ENCODE assay signal across 10 cellular contexts in genomic region chr6:32148289-32148688, GRCh38. TPM values are rescaled to one million over a fixed set of nuclear protein-coding genes. Genes with fewer than 3 reads are reported as not detected.
DNase-seq lines count a peak whose midpoint lies in the region; ATAC-seq and TF ChIP-seq lines count a peak whose summit lies in the region.
"Had no signal": no experiment of that assay in that cellular context is flagged by ENCODE, and none has a peak within 500 bp of the region (broad histone marks: within the 10 kb centered on the region; RNA-seq: fewer than 3 reads in every experiment).

No MANE protein-coding gene starts in this region.

- H3K4me1 ChIP-seq in CD8-positive, alpha-beta T cell (ENCODE audit: insufficient read depth, low read length): peaks cover 30% of the 10 kb centered on the region
- H3K4me1 ChIP-seq in RWPE2 (ENCODE audit: insufficient read depth, poor library complexity, severe bottlenecking) (peaks cover 6% of the 10 kb centered on the region), neutrophil (ENCODE audit: control insufficient read depth in 1 of 2, insufficient read depth in 1 of 2, low read depth in 1 of 2, low read length in 1 of 2) (peaks cover 10% of the 10 kb centered on the region in 2 experiments)

- POLR2A ChIA-PET in CD8-positive, alpha-beta T cell (lab: Charles Lee): interaction anchor here (1.4 kb wide), 1 partner anchor 18 kb away, joined by 7 read pairs; the partner anchor contains the start of gene FKBPL

- no peaks in the 10 kb centered on the region for H3K9me3 Mint-ChIP-seq in CD8-positive, alpha-beta T cell
- no peaks in the 10 kb centered on the region for H3K9me3 Mint-ChIP-seq in endothelial cell (ENCODE audit: unreplicated experiment)

- ATAC-seq in CD8-positive, alpha-beta T cell: no peak
- peak; percentile 9; the same call in 1 of the 3 replicates for ATAC-seq in RWPE2 (ENCODE audit: low read depth)

- no peak overlapping the region for H3K27ac Mint-ChIP-seq in CD8-positive, alpha-beta T cell
- H3K27ac Mint-ChIP-seq in endothelial cell (ENCODE audit: unreplicated experiment): no peak overlapping the region
- H3K27ac Mint-ChIP-seq: progenitor cell of endocrine pancreas had no signal

- intact Hi-C loops in CD8-positive, alpha-beta T cell (cut with DNase I, micrococcal nuclease): loop anchor here (1.0 to 10.0 kb wide), 2 partner anchors 18 to 97 kb away; partner anchors contain the start of gene FKBPL (in 1 of the 2)

- no peaks in the 10 kb centered on the region for H3K27me3 ChIP-seq in CD8-positive, alpha-beta T cell (ENCODE audit: insufficient read depth, low read length)
- H3K27me3 ChIP-seq in RWPE2 (ENCODE audit: insufficient read depth, poor library complexity, severe bottlenecking): no peaks in the 10 kb centered on the region
- peaks cover 75% of the 10 kb centered on the region for H3K27me3 ChIP-seq in neutrophil

- H3K36me3 ChIP-seq in CD8-positive, alpha-beta T cell (ENCODE audit: insufficient read depth, low read length): no peaks in the 10 kb centered on the region
- no peaks in the 10 kb centered on the region for H3K36me3 ChIP-seq in RWPE2 (ENCODE audit: low read depth)
- H3K36me3 ChIP-seq in neutrophil: no peaks in the 10 kb centered on the region

- no peak overlapping the region for H3K27ac ChIP-seq in CD8-positive, alpha-beta T cell (ENCODE audit: low read depth, low read length)
- H3K27ac ChIP-seq in RWPE2 (ENCODE audit: poor library complexity, severe bottlenecking): no peak overlapping the region
- H3K27ac ChIP-seq in neutrophil: no peak overlapping the region

- H3K36me3 Mint-ChIP-seq in CD8-positive, alpha-beta T cell: no peaks in the 10 kb centered on the region
- H3K36me3 Mint-ChIP-seq in endothelial cell (ENCODE audit: low read depth, unreplicated experiment): peaks cover 7% of the 10 kb centered on the region

- peaks cover 19% of the 10 kb centered on the region for H3K27me3 Mint-ChIP-seq in CD8-positive, alpha-beta T cell (ENCODE audit: low read depth)
- peaks cover 23% of the 10 kb centered on the region for H3K27me3 Mint-ChIP-seq in endothelial cell (ENCODE audit: unreplicated experiment)

- CTCF ChIA-PET in CD8-positive, alpha-beta T cell (lab: Charles Lee): interaction anchor here (0.7 to 1.2 kb wide), 2 partner anchors 16 to 81 kb away, joined by 3 to 4 read pairs; partner anchors contain the start of gene EGFL8

- DNase-seq in CD8-positive, alpha-beta T cell: no peak
- DNase-seq in RWPE2 (ENCODE audit: low spot score) (no peak), endothelial cell (ENCODE audit: low spot score) (no peak), NCI-H510A (lab: John Stamatoyannopoulos, UW) (no peak), germinal center (ENCODE audit: low spot score) (no peak), OCI-M1 (lab: John Stamatoyannopoulos, UW) (no peak), epidermal melanocyte (ENCODE audit: insufficient read length, low spot score) (no peak)
- DNase-seq: NCI-H1092 treated with DMSO at 0.1 percent for 48 hours had no signal

- H3K9me3 ChIP-seq in CD8-positive, alpha-beta T cell (ENCODE audit: low read length): no peaks in the 10 kb centered on the region
- H3K9me3 ChIP-seq in RWPE2 (ENCODE audit: severe bottlenecking) (no peaks in the 10 kb centered on the region), neutrophil (no peaks in the 10 kb centered on the region)

- H3K4me3 ChIP-seq in CD8-positive, alpha-beta T cell (ENCODE audit: low read depth, low read length): no peak overlapping the region
- H3K4me3 ChIP-seq in RWPE2 (ENCODE audit: severe bottlenecking): peak overlapping the region; percentile 20
- peak overlapping the region; percentile 40 to 46 for H3K4me3 ChIP-seq in neutrophil (ENCODE audit: low read depth in 1 of 2, low read length in 1 of 2)

- H3K4me3 Mint-ChIP-seq in CD8-positive, alpha-beta T cell: peak overlapping the region; percentile 84
- H3K4me3 Mint-ChIP-seq in endothelial cell (ENCODE audit: unreplicated experiment): peak overlapping the region; percentile 82

- no peak for TF ChIP-seq CTCF in CD8-positive, alpha-beta T cell (IDR thresholded peaks at IDR 0.05)
- TF ChIP-seq CTCF in RWPE2 (IDR thresholded peaks at IDR 0.05; ENCODE audit: poor library complexity, severe bottlenecking) (no peak), endothelial cell (IDR thresholded peaks at IDR 0.05; ENCODE audit: unreplicated experiment) (no peak), neutrophil (IDR thresholded peaks at IDR 0.05) (no peak)

- H3K4me1 Mint-ChIP-seq in CD8-positive, alpha-beta T cell (ENCODE audit: low read depth): peaks cover 46% of the 10 kb centered on the region
- H3K4me1 Mint-ChIP-seq in endothelial cell (ENCODE audit: unreplicated experiment): peaks cover 35% of the 10 kb centered on the region

RNA-seq across cellular contexts. Expression of gene PRRT1, which starts 3.5 kb away (rescaled TPM):
- 1 to 10 TPM; 3.1 to 3.8 TPM for total RNA-seq in CD8-positive, alpha-beta T cell
- total RNA-seq in endothelial cell (ENCODE audit: unreplicated experiment): 2.1 TPM

RNA-seq across cellular contexts. Expression of gene PPT2, which starts 5.7 kb away (rescaled TPM):
- 10 to 100 TPM; 11.1 to 25.5 TPM for total RNA-seq in CD8-positive, alpha-beta T cell
- 44.4 TPM for total RNA-seq in endothelial cell (ENCODE audit: unreplicated experiment)

RNA-seq across cellular contexts. Expression of gene EGFL8, which starts 16.1 kb away (rescaled TPM):
- 10 to 100 TPM; 17.4 to 18.1 TPM for total RNA-seq in CD8-positive, alpha-beta T cell
- total RNA-seq in endothelial cell (ENCODE audit: unreplicated experiment): 37.4 TPM

RNA-seq across cellular contexts. Expression of gene FKBPL, which starts 18.2 kb away (rescaled TPM):
- total RNA-seq in CD8-positive, alpha-beta T cell: under 1 TPM; 0.58 to 0.76 TPM
- total RNA-seq in endothelial cell (ENCODE audit: unreplicated experiment): 5.2 TPM

RNA-seq across cellular contexts. Expression of gene ATF6B, which starts 20.2 kb away (rescaled TPM):
- 10 to 100 TPM; 69.3 to 72.5 TPM for total RNA-seq in CD8-positive, alpha-beta T cell
- total RNA-seq in endothelial cell (ENCODE audit: unreplicated experiment): 72.9 TPM
